In genomic region chr19:55117636-55118391, GRCh38 we compare ENCODE assay signal across 8 cellular contexts. TPM values are rescaled to one million over a fixed set of nuclear protein-coding genes. Genes with fewer than 3 reads are reported as not detected.
A peak's percentile ranks its signal among the peaks of the same experiment; 100 is the strongest.
DNase-seq lines count a peak whose midpoint lies in the region; ATAC-seq, FAIRE-seq and TF ChIP-seq lines count a peak whose summit lies in the region.

PPP1R12C (minus strand) TSS chr19:55117637; CDS start chr19:55117543, 94 bp downstream.

- ATAC-seq in natural killer cell = peak; percentile 90 to 98 (median 93)

- H3K4me3 Mint-ChIP-seq in natural killer cell = peak within 1 kb of the TSS; percentile 97

- no peaks in the 10 kb centered on the region for H3K36me3 ChIP-seq in Loucy (ENCODE audit: insufficient read depth, low read length)

- H3K27me3 Mint-ChIP-seq in natural killer cell (ENCODE audit: low read depth in 2 of 2) = peaks cover under 1 to 6% of the 10 kb centered on the region in 2 donors

- H3K4me3 ChIP-seq in Loucy (ENCODE audit: low read length, poor library complexity, severe bottlenecking) = peak within 1 kb of the TSS; percentile 86

- intact Hi-C loops in natural killer cell (cut with micrococcal nuclease) = loop anchor here (1.0 to 5.0 kb wide), 2 partner anchors 36 to 61 kb away; no protein-coding TSS in a partner anchor

- peaks cover 36 to 49% of the 10 kb centered on the region in 2 donors for H3K4me1 Mint-ChIP-seq in natural killer cell

- H3F3A ChIP-seq in Loucy (ENCODE audit: low read depth) = no peaks in the 10 kb centered on the region

- H3K27ac Mint-ChIP-seq in natural killer cell = peak within 1 kb of the TSS; percentile 89 to 98

- peak within 1 kb of the TSS; percentile 97 for H3K4me2 ChIP-seq in Loucy (ENCODE audit: low read depth, low read length, poor library complexity, severe bottlenecking)

- no peaks in the 10 kb centered on the region for H3K9me3 Mint-ChIP-seq in natural killer cell

- no peaks in the 10 kb centered on the region for H3K9me2 ChIP-seq in Loucy (replicated peaks; ENCODE audit: low read depth, low read length)

- H3K9ac ChIP-seq in Loucy (ENCODE audit: low read depth, low read length, poor library complexity, severe bottlenecking) = peak within 1 kb of the TSS; percentile 81

- FAIRE-seq in H54 (lab: Jason Lieb, UNC) = peak; percentile 65

- H3K36me3 Mint-ChIP-seq in natural killer cell = no peaks in the 10 kb centered on the region

- peak; percentile 99 for DNase-seq in EH (ENCODE audit: low read depth)
- peak; percentile 100 for DNase-seq in H54 (ENCODE audit: insufficient read length, low spot score)
- DNase-seq in activated T-helper 9 cell treated with anti-CD3 and anti-CD28 coated beads, Interleukin-2, amount 50 U/mL, for 16 hours (ENCODE audit: low read depth) = peak; percentile 97
- peak; percentile 97 for DNase-seq in fibroblast of peridontal ligament (ENCODE audit: extremely low read depth)
- DNase-seq in natural killer cell = peak; percentile 93
- peak; percentile 98 for DNase-seq in stimulated activated naive CD4-positive, alpha-beta T cell treated with Interleukin-2 at 50 U/mL for 16 hours (lab: John Stamatoyannopoulos, UW)

- TF ChIP-seq CTCF in Loucy (conservative IDR thresholded peaks at IDR 0.05; ENCODE audit: low read length) (no peak), natural killer cell (IDR thresholded peaks at IDR 0.05) (no peak)

- peaks cover 41% of the 10 kb centered on the region for H4K20me1 ChIP-seq in Loucy (ENCODE audit: insufficient read depth, low read length, poor library complexity, severe bottlenecking)

- H3K9me3 ChIP-seq in Loucy (ENCODE audit: insufficient read depth, low read depth, low read length) = no peaks in the 10 kb centered on the region

- peak within 1 kb of the TSS; percentile 94 for H2AFZ ChIP-seq in Loucy (ENCODE audit: low read length)

- H3K79me2 ChIP-seq in Loucy (ENCODE audit: insufficient read depth, low read length) = peaks cover 43% of the 10 kb centered on the region

- TF ChIP-seq POLR2A in H54 (IDR thresholded peaks at IDR 0.05; ENCODE audit: low read depth, low read length) (peak; percentile 56), Raji (IDR thresholded peaks at IDR 0.05; ENCODE audit: insufficient read depth, low read depth, low read length) (peak; percentile 77)

- peaks cover 33% of the 10 kb centered on the region for H3K4me1 ChIP-seq in Loucy (ENCODE audit: insufficient read depth, low read length, poor library complexity, severe bottlenecking)

- no peaks in the 10 kb centered on the region for H3K27me3 ChIP-seq in Loucy (ENCODE audit: insufficient read depth, low read length, poor library complexity, severe bottlenecking)

RNA-seq across cellular contexts. Expression of gene PPP1R12C, which starts in this region (rescaled TPM):
- 100 to 1,000 TPM; 162 to 178 (median 174) TPM for total RNA-seq in natural killer cell

Comparison
In these comparisons a context has a peak if more than half of its experiments do, and no peak if none do; other contexts are left out.
1. Peak in every context shown above with its lines: DNase-seq, ATAC-seq and H3K4me3 ChIP-seq.